In the genomic region with DNA sequence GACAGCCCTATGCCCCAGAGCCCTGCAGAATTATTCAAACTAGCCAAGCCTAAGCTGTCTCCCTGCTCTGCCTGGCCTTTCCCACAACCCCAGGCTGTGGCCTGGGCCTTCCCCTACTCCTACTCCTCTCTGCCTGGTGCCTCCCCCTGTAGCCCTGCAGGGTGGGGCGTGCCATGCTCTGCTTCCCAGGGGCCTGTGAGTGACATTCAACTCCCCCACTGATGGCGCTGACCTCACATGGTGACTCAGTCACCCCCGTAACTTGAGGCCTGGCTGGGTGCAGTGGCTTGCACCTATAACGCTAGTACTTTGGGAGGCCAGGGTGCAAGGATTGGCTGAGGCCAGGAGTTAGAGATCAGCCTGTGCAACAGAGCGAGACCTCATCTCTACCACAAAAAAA, we compare ENCODE assay signal across 13 cellular contexts.
A peak's percentile ranks its signal among the peaks of the same experiment; 100 is the strongest.
DNase-seq lines count a peak whose midpoint lies in the region; ATAC-seq lines count a peak whose summit lies in the region.
"Had no signal": no experiment of that assay in that cellular context is flagged by ENCODE, and none has a peak within 500 bp of the region (broad histone marks: within the 10 kb centered on the region; RNA-seq: fewer than 3 reads in every experiment).

No MANE protein-coding gene starts in this region.

- H3K4me3 ChIP-seq in Karpas-422 (ENCODE audit: low read length), result no peak overlapping the region
- no peak overlapping the region for H3K4me3 ChIP-seq in CD8-positive, alpha-beta memory T cell (ENCODE audit: low read length)
- H3K4me3 ChIP-seq: skin epidermis had no signal

- no peaks in the 10 kb centered on the region for H3K4me1 Mint-ChIP-seq in CD8-positive, alpha-beta memory T cell

- DNase-seq in EL (peak; percentile 6), Karpas-422 (peak; percentile 82), kidney glomerular epithelial cell (lab: John Stamatoyannopoulos, UW) (peak; percentile 75), DMS 273 (lab: John Stamatoyannopoulos, UW; ENCODE audit: unreplicated experiment) (no peak)
- DNase-seq in CD8-positive, alpha-beta memory T cell, result no peak
- DNase-seq: Caco-2; islet precursor cell; KG1; stimulated activated naive CD4-positive, alpha-beta T cell treated with Interleukin-2 at 50 U/mL for 16 hours had no signal

- CTCF ChIA-PET in CD8-positive, alpha-beta memory T cell (lab: Charles Lee), result no interaction called here

- H4K20me1 ChIP-seq in Karpas-422 (ENCODE audit: insufficient read depth, low read depth, low read length), result no peaks in the 10 kb centered on the region

- ATAC-seq in GM18520 (IDR thresholded peaks at IDR 0.05; ENCODE audit: unreplicated experiment) (peak; percentile 46), GM18873 (IDR thresholded peaks at IDR 0.05; ENCODE audit: low FRiP score, unreplicated experiment) (no peak)
- ATAC-seq: natural killer cell treated with Interleukin-12 subunit alpha and Interleukin-12 subunit beta and Interleukin-15 and Interleukin-18, amount 100 ng/mL, for 72 hours had no signal

- no peak overlapping the region for H3K27ac Mint-ChIP-seq in CD8-positive, alpha-beta memory T cell
- H3K27ac Mint-ChIP-seq: natural killer cell treated with Interleukin-12 subunit alpha and Interleukin-12 subunit beta and Interleukin-15 and Interleukin-18, amount 100 ng/mL, for 72 hours had no signal

- no peak overlapping the region for H3K4me3 Mint-ChIP-seq in CD8-positive, alpha-beta memory T cell
- H3K4me3 Mint-ChIP-seq: natural killer cell treated with Interleukin-12 subunit alpha and Interleukin-12 subunit beta and Interleukin-15 and Interleukin-18, amount 100 ng/mL, for 72 hours had no signal

- no peaks in the 10 kb centered on the region for H3K79me2 ChIP-seq in Karpas-422 (ENCODE audit: low read length)

- H3K4me1 ChIP-seq in Karpas-422 (ENCODE audit: low read length), result peaks cover 35% of the 10 kb centered on the region
- H3K4me1 ChIP-seq in CD8-positive, alpha-beta memory T cell (ENCODE audit: insufficient read depth, low read length), result no peaks in the 10 kb centered on the region
- H3K4me1 ChIP-seq: Caco-2 had no signal

- H3K4me2 ChIP-seq in Karpas-422 (ENCODE audit: low read depth, low read length, poor library complexity, severe bottlenecking), result peak overlapping the region; percentile 34

- no peak overlapping the region for H2AFZ ChIP-seq in Karpas-422 (ENCODE audit: low read length)

- H3K27me3 Mint-ChIP-seq in CD8-positive, alpha-beta memory T cell, result no peaks in the 10 kb centered on the region
- H3K27me3 Mint-ChIP-seq: natural killer cell treated with Interleukin-12 subunit alpha and Interleukin-12 subunit beta and Interleukin-15 and Interleukin-18, amount 100 ng/mL, for 72 hours had no signal

- H3K36me3 ChIP-seq in Karpas-422 (ENCODE audit: insufficient read depth, low read length), result no peaks in the 10 kb centered on the region
- H3K36me3 ChIP-seq in CD8-positive, alpha-beta memory T cell (ENCODE audit: insufficient read depth, low read length), result no peaks in the 10 kb centered on the region

- H3K27me3 ChIP-seq in Karpas-422 (ENCODE audit: low read length), result no peaks in the 10 kb centered on the region
- H3K27me3 ChIP-seq in CD8-positive, alpha-beta memory T cell (ENCODE audit: insufficient read depth, low read length, poor library complexity, severe bottlenecking), result no peaks in the 10 kb centered on the region

- no peaks in the 10 kb centered on the region for H3K9me3 ChIP-seq in Karpas-422 (ENCODE audit: low read length)
- no peaks in the 10 kb centered on the region for H3K9me3 ChIP-seq in CD8-positive, alpha-beta memory T cell (ENCODE audit: low read length)
- H3K9me3 ChIP-seq: Caco-2 had no signal

- H3K9me3 Mint-ChIP-seq in CD8-positive, alpha-beta memory T cell, result no peaks in the 10 kb centered on the region
- H3K9me3 Mint-ChIP-seq: natural killer cell treated with Interleukin-12 subunit alpha and Interleukin-12 subunit beta and Interleukin-15 and Interleukin-18, amount 100 ng/mL, for 72 hours had no signal

- POLR2A ChIA-PET in CD8-positive, alpha-beta memory T cell (lab: Charles Lee), result no interaction called here

- H3K9me2 ChIP-seq in Karpas-422 (replicated peaks; ENCODE audit: insufficient read depth, low read length), result no peaks in the 10 kb centered on the region

- no peaks in the 10 kb centered on the region for H3K36me3 Mint-ChIP-seq in CD8-positive, alpha-beta memory T cell
- H3K36me3 Mint-ChIP-seq: natural killer cell treated with Interleukin-12 subunit alpha and Interleukin-12 subunit beta and Interleukin-15 and Interleukin-18, amount 100 ng/mL, for 72 hours had no signal

- no peak overlapping the region for H3K9ac ChIP-seq in Karpas-422 (ENCODE audit: low read length)

- H3K27ac ChIP-seq in Karpas-422 (ENCODE audit: low read length), result no peak overlapping the region
- H3K27ac ChIP-seq in CD8-positive, alpha-beta memory T cell (ENCODE audit: low read depth, low read length), result no peak overlapping the region
- H3K27ac ChIP-seq: skin epidermis had no signal

Comparison
In these comparisons a context has a peak if more than half of its experiments do, and no peak if none do; other contexts are left out.
1. DNase-seq: peak in EL (single experiment), Karpas-422 (single experiment) and kidney glomerular epithelial cell (single experiment); none in DMS 273 (single experiment) and CD8-positive, alpha-beta memory T cell (0 of 5).